In genomic region chrX:68462653-68463052, GRCh38 we compare ENCODE assay signal across 8 cellular contexts. TPM values are rescaled to one million over a fixed set of nuclear protein-coding genes. Genes with fewer than 3 reads are reported as not detected.
DNase-seq lines count a peak whose midpoint lies in the region; ATAC-seq and TF ChIP-seq lines count a peak whose summit lies in the region.

No MANE protein-coding gene starts in this region.

- no peak overlapping the region for H3K4me3 ChIP-seq in prostate gland

- 24% methylated on average over 8 of the region's 8 CpGs for WGBS in prostate gland

- no peaks in the 10 kb centered on the region for H3K27me3 ChIP-seq in prostate gland (replicated peaks; ENCODE audit: insufficient read depth)

- TF ChIP-seq CTCF in AG09319 (IDR thresholded peaks at IDR 0.05; ENCODE audit: low read depth, low read length) (peak; percentile 45), prostate gland (IDR thresholded peaks at IDR 0.05) (peak in 3 of 4 experiments; percentile 32 to 54 (median 45))

- peak; percentile 7 for DNase-seq in AG09319 (ENCODE audit: extremely low read depth, low read depth)
- DNase-seq in T follicular helper cell (ENCODE audit: low read depth): peak; percentile 2
- peak; percentile 55 for DNase-seq in fibroblast of peridontal ligament (ENCODE audit: extremely low read depth)
- peak; percentile 6 for DNase-seq in prostate gland (ENCODE audit: low spot score)
- DNase-seq in activated effector memory CD4-positive, alpha-beta T cell treated with Interleukin-2 at 50 U/mL for 16 hours: no peak

- intact Hi-C loops in prostate gland (cut with DNase I): loop anchor here (2.0 kb wide), 1 partner anchor 266 kb away; no protein-coding TSS in a partner anchor

- no peaks in the 10 kb centered on the region for H3K36me3 ChIP-seq in prostate gland

- no peaks in the 10 kb centered on the region for H3K9me3 ChIP-seq in prostate gland

- no peak overlapping the region for H3K27ac ChIP-seq in prostate gland

- ATAC-seq in GM18498 (IDR thresholded peaks at IDR 0.05; ENCODE audit: unreplicated experiment) (peak; percentile 70), HG03521 (IDR thresholded peaks at IDR 0.05; ENCODE audit: unreplicated experiment) (peak; percentile 64), GM19023 (IDR thresholded peaks at IDR 0.05; ENCODE audit: unreplicated experiment) (no peak)

- TF ChIP-seq POLR2A in prostate gland (IDR thresholded peaks at IDR 0.05): no peak

- H3K4me1 ChIP-seq in prostate gland (replicated peaks): no peaks in the 10 kb centered on the region

RNA-seq across cellular contexts. Expression of gene OPHN1, which starts 29.4 kb away (rescaled TPM):
- 10 to 100 TPM; 18.7 to 26.2 TPM for total RNA-seq in prostate gland

RNA-seq across cellular contexts. Expression of gene YIPF6, which starts 36.2 kb away (rescaled TPM):
- total RNA-seq in prostate gland: 10 to 100 TPM; 28.6 to 41.8 TPM
